ENCODE assay signal across 19 cellular contexts in genomic region chr18:9477509-9477908, GRCh38. TPM values are rescaled to one million over a fixed set of nuclear protein-coding genes. Genes with fewer than 3 reads are reported as not detected.
DNase-seq lines count a peak whose midpoint lies in the region; ATAC-seq, FAIRE-seq and TF ChIP-seq lines count a peak whose summit lies in the region.
"Had no signal": no experiment of that assay in that cellular context is flagged by ENCODE, and none has a peak within 500 bp of the region (broad histone marks: within the 10 kb centered on the region; RNA-seq: fewer than 3 reads in every experiment).

No MANE protein-coding gene starts in this region.

- no peak overlapping the region for H3K27ac ChIP-seq in SK-N-MC
- no peak overlapping the region for H3K27ac ChIP-seq in endothelial cell of umbilical vein (ENCODE audit: insufficient read depth, low read depth, low read length)

- DNase-seq in activated T-cell treated with anti-CD3 and anti-CD28 coated beads, Interleukin-2, amount 50 U/mL, for 24 hours = no peak
- DNase-seq in activated T-cell treated with anti-CD3 and anti-CD28 coated beads, Interleukin-2, amount 50 U/mL, for 1 hour = no peak
- DNase-seq in SK-N-MC (ENCODE audit: low read depth, low spot score) (no peak), endothelial cell of umbilical vein (ENCODE audit: low read depth, low spot score) (no peak), frontal cortex (ENCODE audit: low spot score in 2 of 2) (no peak), DMS153 (lab: John Stamatoyannopoulos, UW) (no peak)
- no peak for DNase-seq in stimulated activated effector memory CD8-positive, alpha-beta T cell treated with anti-CD3 and anti-CD28 coated beads, Interleukin-12 subunit alpha, Interleukin-12 subunit beta, amount 100 ng/mL, for 72 hours (ENCODE audit: low spot score in 2 of 2)
- DNase-seq: activated CD4-positive, alpha-beta T cell treated with anti-CD3 and anti-CD28 coated beads, Interleukin-2, amount 50 U/mL, for 4 hours; DMS 273 treated with DMSO at 0.1 percent for 48 hours; hypothalamus; NCI-H1105 treated with DMSO at 0.1 percent for 48 hours; NCI-H345; nucleus accumbens had no signal

- no peak for TF ChIP-seq CTCF in endothelial cell of umbilical vein (IDR thresholded peaks at IDR 0.05; ENCODE audit: extremely low read depth in 1 of 2, insufficient read depth in 1 of 2, low read depth in 1 of 2, low read length in 2 of 2)

- peaks cover 54% of the 10 kb centered on the region for H3K36me3 Mint-ChIP-seq in activated T-cell treated with anti-CD3 and anti-CD28 coated beads, Interleukin-2, amount 50 U/mL, for 24 hours (ENCODE audit: low read depth)
- H3K36me3 Mint-ChIP-seq in stimulated activated effector memory CD8-positive, alpha-beta T cell treated with anti-CD3 and anti-CD28 coated beads, Interleukin-12 subunit alpha, Interleukin-12 subunit beta, amount 100 ng/mL, for 72 hours = peaks cover 49% of the 10 kb centered on the region

- peaks cover 12% of the 10 kb centered on the region for H3K27me3 Mint-ChIP-seq in activated T-cell treated with anti-CD3 and anti-CD28 coated beads, Interleukin-2, amount 50 U/mL, for 24 hours

- H3K9me1 ChIP-seq in endothelial cell of umbilical vein (replicated peaks; ENCODE audit: control insufficient read depth, extremely low read depth, insufficient read depth, low read length) = peaks cover 3% of the 10 kb centered on the region

- H3K9ac ChIP-seq in SK-N-MC (ENCODE audit: insufficient read length) (peak overlapping the region; percentile 16), endothelial cell of umbilical vein (replicated peaks; ENCODE audit: extremely low read depth, insufficient read depth, low read length) (no peak overlapping the region)

- H3K4me1 Mint-ChIP-seq in activated T-cell treated with anti-CD3 and anti-CD28 coated beads, Interleukin-2, amount 50 U/mL, for 24 hours (ENCODE audit: low read depth) = peaks cover 49% of the 10 kb centered on the region
- peaks cover 51% of the 10 kb centered on the region for H3K4me1 Mint-ChIP-seq in stimulated activated effector memory CD8-positive, alpha-beta T cell treated with anti-CD3 and anti-CD28 coated beads, Interleukin-12 subunit alpha, Interleukin-12 subunit beta, amount 100 ng/mL, for 72 hours

- no TSS peak for BruUV-seq in endothelial cell of umbilical vein (replicated peaks; lab: Mats Ljungman, UMichigan)

- no peak overlapping the region for H2AFZ ChIP-seq in endothelial cell of umbilical vein (ENCODE audit: low read depth, low read length)

- dilution Hi-C loops in endothelial cell of umbilical vein (cut with MboI; ENCODE audit: extremely low pct_ligation_motif_present, low sequenced_read_pairs) = no loop called here

- intact Hi-C loops in endothelial cell of umbilical vein (cut with micrococcal nuclease) = loop anchor here (5.0 to 10.0 kb wide), 3 partner anchors 40 to 113 kb away; no protein-coding TSS in a partner anchor

- H3K27me3 ChIP-seq in endothelial cell of umbilical vein (ENCODE audit: control insufficient read depth in 2 of 2, insufficient read depth in 2 of 2, low read length in 2 of 2) = no peaks in the 10 kb centered on the region

- no peaks in the 10 kb centered on the region for H3K9me3 Mint-ChIP-seq in activated T-cell treated with anti-CD3 and anti-CD28 coated beads, Interleukin-2, amount 50 U/mL, for 24 hours
- H3K9me3 Mint-ChIP-seq in stimulated activated effector memory CD8-positive, alpha-beta T cell treated with anti-CD3 and anti-CD28 coated beads, Interleukin-12 subunit alpha, Interleukin-12 subunit beta, amount 100 ng/mL, for 72 hours = no peaks in the 10 kb centered on the region
- H3K9me3 Mint-ChIP-seq: activated naive CD4-positive, alpha-beta T cell treated with anti-CD3 and anti-CD28 coated beads, Interleukin-2, amount 50 U/mL, for 24 hours; T-helper 1 cell treated with Interleukin-12 subunit alpha and Interleukin-12 subunit beta and Interleukin-4 antibody, amounts not matched to agents 30 μg/mL and 1 μg/mL, for 36 hours had no signal

- peaks cover 2% of the 10 kb centered on the region; the same call in 1 of the 2 replicates for H3K36me3 ChIP-seq in SK-N-MC (ENCODE audit: insufficient read depth, low read length)
- no peaks in the 10 kb centered on the region for H3K36me3 ChIP-seq in endothelial cell of umbilical vein (ENCODE audit: control insufficient read depth in 2 of 2, extremely low read depth in 1 of 2, insufficient read depth in 2 of 2, low read length in 2 of 2)

- CTCF ChIA-PET in endothelial cell of umbilical vein (lab: Charles Lee) = interaction anchor here (1.4 to 2.6 kb wide), 2 partner anchors 39 to 111 kb away, joined by 4 to 19 read pairs; no protein-coding TSS in a partner anchor

- peak overlapping the region; percentile 98 for H3K4me2 ChIP-seq in endothelial cell of umbilical vein (ENCODE audit: insufficient read depth, low read length)

- TF ChIP-seq POLR2A in endothelial cell of umbilical vein (IDR thresholded peaks at IDR 0.05; ENCODE audit: low read depth, low read length) = no peak

- H3K4me1 ChIP-seq in endothelial cell of umbilical vein (ENCODE audit: control insufficient read depth, extremely low read depth, insufficient read depth, low read length) = peaks cover 14% of the 10 kb centered on the region

- POLR2A ChIA-PET in endothelial cell of umbilical vein (lab: Charles Lee) = no interaction called here

- peaks cover 67% of the 10 kb centered on the region for H3K79me2 ChIP-seq in endothelial cell of umbilical vein (ENCODE audit: control insufficient read depth, insufficient read depth, low read length)

- H3K9me3 ChIP-seq in SK-N-MC (ENCODE audit: low read depth, low read length) = no peaks in the 10 kb centered on the region
- no peaks in the 10 kb centered on the region for H3K9me3 ChIP-seq in endothelial cell of umbilical vein (replicated peaks; ENCODE audit: control insufficient read depth, insufficient read depth, low read length)

- H3K4me3 Mint-ChIP-seq in activated T-cell treated with anti-CD3 and anti-CD28 coated beads, Interleukin-2, amount 50 U/mL, for 24 hours = peak overlapping the region; percentile 89
- H3K4me3 Mint-ChIP-seq in stimulated activated effector memory CD8-positive, alpha-beta T cell treated with anti-CD3 and anti-CD28 coated beads, Interleukin-12 subunit alpha, Interleukin-12 subunit beta, amount 100 ng/mL, for 72 hours = peak overlapping the region; percentile 94

- H3K27ac Mint-ChIP-seq in activated T-cell treated with anti-CD3 and anti-CD28 coated beads, Interleukin-2, amount 50 U/mL, for 24 hours = no peak overlapping the region
- peak overlapping the region; percentile 94 for H3K27ac Mint-ChIP-seq in stimulated activated effector memory CD8-positive, alpha-beta T cell treated with anti-CD3 and anti-CD28 coated beads, Interleukin-12 subunit alpha, Interleukin-12 subunit beta, amount 100 ng/mL, for 72 hours
- H3K27ac Mint-ChIP-seq: T-helper 1 cell treated with Interleukin-12 subunit alpha and Interleukin-12 subunit beta and Interleukin-4 antibody, amounts not matched to agents 30 μg/mL and 1 μg/mL, for 36 hours had no signal

- no peak for ATAC-seq in stimulated activated effector memory CD8-positive, alpha-beta T cell treated with anti-CD3 and anti-CD28 coated beads, Interleukin-12 subunit alpha, Interleukin-12 subunit beta, amount 100 ng/mL, for 72 hours
- ATAC-seq in HG03280 (IDR thresholded peaks at IDR 0.05; ENCODE audit: unreplicated experiment) = no peak
- ATAC-seq: esophagus mucosa had no signal

- H3K4me3 ChIP-seq in SK-N-MC (no peak overlapping the region; the same call in 1 of the 2 replicates), endothelial cell of umbilical vein (replicated peaks in 1 of 3; ENCODE audit: insufficient read depth in 1 of 3, low read depth in 1 of 3, low read length in 3 of 3) (no peak overlapping the region)

- H4K20me1 ChIP-seq in endothelial cell of umbilical vein (replicated peaks; ENCODE audit: control insufficient read depth, extremely low read depth, insufficient read depth, low read length) = no peaks in the 10 kb centered on the region

- FAIRE-seq in endothelial cell of umbilical vein (lab: Jason Lieb, UNC) = no peak
- FAIRE-seq in frontal cortex (lab: Jason Lieb, UNC) = no peak
- FAIRE-seq: HTR-8/SVneo, RCC 7860 had no signal

TF ChIP-seq in endothelial cell of umbilical vein, 7 proteins besides CTCF, POLR2A, EP300 and RAD21:
- TF ChIP-seq MYC (IDR thresholded peaks at IDR 0.05; ENCODE audit: low read depth, low read length) (no peak), EZH2 (IDR thresholded peaks at IDR 0.05; ENCODE audit: borderline replicate concordance, low read depth, low read length, severe bottlenecking) (no peak), MAX (IDR thresholded peaks at IDR 0.05; ENCODE audit: insufficient read depth, insufficient read length) (no peak), FOS (IDR thresholded peaks at IDR 0.05; ENCODE audit: borderline replicate concordance, insufficient read depth, low read length) (no peak), JUN (IDR thresholded peaks at IDR 0.05; ENCODE audit: borderline replicate concordance, insufficient read depth, insufficient read length, low read depth) (no peak), POLR2AphosphoS5 (IDR thresholded peaks at IDR 0.05; ENCODE audit: insufficient read depth, low read depth, low read length) (no peak), GATA2 (IDR thresholded peaks at IDR 0.05; ENCODE audit: insufficient read depth, insufficient read length, low read depth, low read length) (no peak)

RNA-seq across cellular contexts. Expression of gene RALBP1, which starts 2.2 kb away (rescaled TPM):
- 63.5 and 68.4 TPM in 2 replicates for total RNA-seq in endothelial cell of umbilical vein
- polyA plus RNA-seq in endothelial cell of umbilical vein = 55.1 and 55.8 TPM in 2 replicates
- polyA plus RNA-seq in endothelial cell of umbilical vein (2011; cell fraction: cytosol; rRNA removed) = 47.7 and 49.2 TPM in 2 replicates
- 23.7 and 27.3 TPM in 2 replicates for polyA plus RNA-seq in endothelial cell of umbilical vein (2011; cell fraction: nucleus; rRNA removed)
- polyA plus RNA-seq in endothelial cell of umbilical vein (2012) = 48.6 and 59.5 TPM in 2 replicates
- 33.9 and 40.6 TPM in 2 replicates for polyA minus RNA-seq in endothelial cell of umbilical vein
- 28.3 TPM for polyA minus RNA-seq in endothelial cell of umbilical vein (2011; cell fraction: cytosol; rRNA and poly(A)+ RNA removed)
- 14.5 and 17.4 TPM in 2 replicates for polyA minus RNA-seq in endothelial cell of umbilical vein (2011; cell fraction: nucleus; rRNA and poly(A)+ RNA removed)
- total RNA-seq in frontal cortex = 26.5 TPM
